Comparison of ENCODE assay signal across 9 cellular contexts in genomic region chr1:11320153-11320936, GRCh38. TPM values are rescaled to one million over a fixed set of nuclear protein-coding genes. Genes with fewer than 3 reads are reported as not detected.
A peak's percentile ranks its signal among the peaks of the same experiment; 100 is the strongest.
DNase-seq lines count a peak whose midpoint lies in the region; ATAC-seq, FAIRE-seq and TF ChIP-seq lines count a peak whose summit lies in the region.
"Had no signal": no experiment of that assay in that cellular context is flagged by ENCODE, and none has a peak within 500 bp of the region (broad histone marks: within the 10 kb centered on the region; RNA-seq: fewer than 3 reads in every experiment).

No MANE protein-coding gene starts in this region.

- H3K9me1 ChIP-seq in K562 (ENCODE audit: control insufficient read depth, insufficient read depth, low read length) = no peaks in the 10 kb centered on the region

- H2AFZ ChIP-seq in SU-DHL-6 (ENCODE audit: low read depth, low read length, severe bottlenecking) (no peak overlapping the region), K562 (ENCODE audit: low read depth, low read length) (no peak overlapping the region)

- DNase-seq in NCI-H510A treated with DMSO at 0.1 percent for 48 hours (lab: John Stamatoyannopoulos, UW) (peak; percentile 46), NCI-H510A (lab: John Stamatoyannopoulos, UW) (no peak), K562 (ENCODE audit: extremely low read depth in 1 of 4, low spot score in 3 of 4) (peak; percentile 47 to 64 (median 62)), nephron progenitor cell (peak; percentile 82), MG63 (no peak)

- CTCF ChIA-PET in K562 (lab: Yijun Ruan, JAX; ENCODE audit: low intra/inter-chr PET ratio) = interaction anchor here (0.7 kb wide), 1 partner anchor 324 kb away, joined by 3 read pairs; no protein-coding TSS in a partner anchor

- H3K36me3 Mint-ChIP-seq in nephron progenitor cell (ENCODE audit: low read depth) = no peaks in the 10 kb centered on the region

- ATAC-seq in K562 (peak; percentile 71), GM21737 (IDR thresholded peaks at IDR 0.05; ENCODE audit: unreplicated experiment) (no peak), HG03097 (IDR thresholded peaks at IDR 0.05; ENCODE audit: low FRiP score, unreplicated experiment) (no peak)

- TF ChIP-seq EP300 in K562 (IDR thresholded peaks at IDR 0.05; ENCODE audit: low read length) = no peak

- TF ChIP-seq POLR2A in K562 (conservative IDR thresholded peaks at IDR 0.05) = no peak

- H3K36me3 ChIP-seq in SU-DHL-6 (ENCODE audit: low read length) (no peaks in the 10 kb centered on the region), K562 (ENCODE audit: control insufficient read depth, insufficient read depth, low read length) (no peaks in the 10 kb centered on the region), MG63 (no peaks in the 10 kb centered on the region)

- POLR2A ChIA-PET in K562 (lab: Yijun Ruan, JAX) = no interaction called here

- no peak overlapping the region for H3K4me3 Mint-ChIP-seq in nephron progenitor cell

- WGBS in K562 (ENCODE audit: insufficient coverage, low coverage, missing lambda C conversion rate) = 5% methylated on average over 15 of the region's 15 CpGs

- no peaks in the 10 kb centered on the region for H3K27me3 ChIP-seq in SU-DHL-6 (ENCODE audit: low read length)
- H3K27me3 ChIP-seq in K562 (ENCODE audit: control insufficient read depth in 2 of 2, insufficient read depth in 2 of 2, low read length in 2 of 2) = peaks cover 38 to 63% of the 10 kb centered on the region in 2 experiments
- no peaks in the 10 kb centered on the region for H3K27me3 ChIP-seq in MG63

- H3K27ac ChIP-seq in SU-DHL-6 (ENCODE audit: low read depth, low read length) = no peak overlapping the region
- H3K27ac ChIP-seq in K562 (ENCODE audit: extremely low read depth, low read depth, low read length) = no peak overlapping the region
- H3K27ac ChIP-seq: C4-2B had no signal

- peak in 1 of 2 experiments; percentile 54; a peak in 2 of 4 replicates for TF ChIP-seq RAD21 in K562 (CRISPR knock-in tag; conservative IDR thresholded peaks at IDR 0.05 in 1 of 2, IDR thresholded peaks at IDR 0.05 in 1 of 2)

- in situ Hi-C loops in K562 (cut with MboI) = no loop called here

- H3K79me2 ChIP-seq in SU-DHL-6 (ENCODE audit: insufficient read depth, low read length) = no peaks in the 10 kb centered on the region
- H3K79me2 ChIP-seq in K562 (ENCODE audit: control insufficient read depth, insufficient read depth, low read length) = no peaks in the 10 kb centered on the region

- no peaks in the 10 kb centered on the region for H3F3A ChIP-seq in SU-DHL-6 (ENCODE audit: insufficient read depth)

- H3K9ac ChIP-seq in SU-DHL-6 (ENCODE audit: low read length) (no peak overlapping the region), K562 (ENCODE audit: insufficient read depth in 1 of 2, low read depth in 2 of 2, low read length in 2 of 2) (peak overlapping the region in 1 of 2 experiments; percentile 39; a peak in 2 of 4 replicates)

- no peak overlapping the region for H3K4me2 ChIP-seq in SU-DHL-6 (ENCODE audit: low read depth, low read length, poor library complexity, severe bottlenecking)
- no peak overlapping the region for H3K4me2 ChIP-seq in K562 (ENCODE audit: insufficient read depth, low read length)

- H3K4me1 ChIP-seq in K562 (replicated peaks in 1 of 2; ENCODE audit: control insufficient read depth in 2 of 2, insufficient read depth in 2 of 2, low read length in 2 of 2) = peaks cover 0 to 11% of the 10 kb centered on the region in 2 experiments; a peak in 2 of 5 replicates

- H3K4me3 ChIP-seq in SU-DHL-6 (ENCODE audit: insufficient read depth, low read length, poor library complexity, severe bottlenecking) (no peak overlapping the region), K562 (no peak overlapping the region), MG63 (no peak overlapping the region)

- no peak for FAIRE-seq in K562 (lab: Jason Lieb, UNC)

- no TSS peak for BruUV-seq in K562 (replicated peaks; lab: Mats Ljungman, UMichigan)

- H3K4me1 Mint-ChIP-seq in nephron progenitor cell = peaks cover 44% of the 10 kb centered on the region

- intact Hi-C loops in K562 (cut with micrococcal nuclease) = loop anchor here (1.0 to 5.0 kb wide), 2 partner anchors 42 to 322 kb away; no protein-coding TSS in a partner anchor

- peaks cover 13% of the 10 kb centered on the region for H3K27me3 Mint-ChIP-seq in nephron progenitor cell (ENCODE audit: low read depth, poor library complexity)

- H3K9me3 Mint-ChIP-seq in nephron progenitor cell = no peaks in the 10 kb centered on the region

- TF ChIP-seq CTCF in SU-DHL-6 (IDR thresholded peaks at IDR 0.05; ENCODE audit: insufficient read depth, low read length, poor library complexity, severe bottlenecking) (peak; percentile 94), K562 (IDR thresholded peaks at IDR 0.05 in 2 of 3, conservative IDR thresholded peaks at IDR 0.05 in 1 of 3; ENCODE audit: insufficient read depth in 2 of 3, low read depth in 1 of 3, low read length in 3 of 3) (peak; percentile 64 to 82 (median 64)), nephron progenitor cell (IDR thresholded peaks at IDR 0.05) (peak; percentile 83)

- no peak overlapping the region for H3K27ac Mint-ChIP-seq in nephron progenitor cell

- no peaks in the 10 kb centered on the region for H3K9me2 ChIP-seq in SU-DHL-6 (replicated peaks; ENCODE audit: insufficient read depth, low read length)

- no peaks in the 10 kb centered on the region for H3K9me3 ChIP-seq in SU-DHL-6 (ENCODE audit: insufficient read depth, low read length)
- no peaks in the 10 kb centered on the region for H3K9me3 ChIP-seq in K562 (replicated peaks; ENCODE audit: control insufficient read depth, insufficient read depth, low read depth, low read length)
- H3K9me3 ChIP-seq in MG63 = no peaks in the 10 kb centered on the region

- H4K20me1 ChIP-seq in SU-DHL-6 (ENCODE audit: low read depth, low read length) = no peaks in the 10 kb centered on the region
- H4K20me1 ChIP-seq in K562 (replicated peaks; ENCODE audit: control insufficient read depth, insufficient read depth, low read length) = peaks cover 5% of the 10 kb centered on the region; the same call in 1 of the 2 replicates

TF ChIP-seq in K562, 482 proteins besides CTCF, POLR2A, EP300 and RAD21 (continues in another document):
- TF ChIP-seq ZBTB7A (IDR thresholded peaks at IDR 0.05; ENCODE audit: borderline replicate concordance, control insufficient read depth, low read depth, low read length) (peak; percentile 90), EGR1 (conservative IDR thresholded peaks at IDR 0.05) (no peak)

RNA-seq across cellular contexts. Expression of gene UBIAD1, which starts 47.3 kb away (rescaled TPM):
- total RNA-seq in K562 (2011; cell fraction: chromatin; rRNA removed; ENCODE audit: low replicate concordance) = 33.9 and 77.3 TPM in 2 replicates
- total RNA-seq in K562 (2011; cell fraction: nucleolus; rRNA removed) = 66.1 and 66.7 TPM in 2 replicates
- total RNA-seq in K562 (2011; cell fraction: nucleoplasm; rRNA removed) = 56.1 and 65.5 TPM in 2 replicates
- 12.6 and 16.1 TPM in 2 replicates for total RNA-seq in K562 (2014; rRNA removed)
- 16.9 and 17.5 TPM in 2 replicates for total RNA-seq in K562 (2014; rRNA removed; fragmentation: Illumina TruSeq; extraction: Trizol)
- 21.1 and 22.3 TPM in 2 replicates for total RNA-seq in K562 (2015; rRNA removed; fragmentation: Illumina TruSeq; extraction: Trizol)
- 30.5 and 34.3 TPM in 2 replicates for total RNA-seq in K562 (2021)
- polyA plus RNA-seq in K562 (2011; rRNA removed) = 22.7 and 23.8 TPM in 2 replicates
- polyA plus RNA-seq in K562 (2011; cell fraction: cytosol; rRNA removed) = 32.6 and 43.7 TPM in 2 replicates
- 13.0 and 14.5 TPM in 2 replicates for polyA plus RNA-seq in K562 (2011; cell fraction: nucleus; rRNA removed)
- polyA plus RNA-seq in K562 (2012) = 17.8 and 18.4 TPM in 2 replicates
- 31.3 and 34.6 TPM in 2 replicates for polyA plus RNA-seq in K562 (2014; fragmentation: Illumina TruSeq; extraction: Trizol)
- polyA plus RNA-seq in K562 (2014; fragmentation: Nextera tagmentation; extraction: Ambion mirVana) = 1 to 10 TPM; 6.2 to 7.2 TPM
- 23.8 and 25.0 TPM in 2 replicates for polyA plus RNA-seq in K562 (2014; rRNA removed)
- polyA minus RNA-seq in K562 (2011; rRNA and poly(A)+ RNA removed) = 33.0 and 43.8 TPM in 2 replicates
- 21.5 and 26.2 TPM in 2 replicates for polyA minus RNA-seq in K562 (2011; cell fraction: cytosol; rRNA and poly(A)+ RNA removed)
- 17.5 and 25.4 TPM in 2 replicates for polyA minus RNA-seq in K562 (2011; cell fraction: nucleus; rRNA and poly(A)+ RNA removed)
- 6.3 and 9.0 TPM in 2 replicates for total RNA-seq in MG63 (2014; rRNA removed; shearing (Covaris generic); ENCODE audit: low replicate concordance)

RNA-seq across cellular contexts. Expression of gene MTOR, which starts 58.0 kb away (rescaled TPM):
- 234 and 244 TPM in 2 replicates for total RNA-seq in K562 (2011; cell fraction: chromatin; rRNA removed; ENCODE audit: low replicate concordance)
- total RNA-seq in K562 (2011; cell fraction: nucleolus; rRNA removed) = 128 and 134 TPM in 2 replicates
- 155 and 169 TPM in 2 replicates for total RNA-seq in K562 (2011; cell fraction: nucleoplasm; rRNA removed)
- total RNA-seq in K562 (2014; rRNA removed) (49.0 and 53.6 TPM in 2 replicates), K562 (2014; rRNA removed; fragmentation: Illumina TruSeq; extraction: Trizol) (53.3 and 59.5 TPM in 2 replicates), K562 (2015; rRNA removed; fragmentation: Illumina TruSeq; extraction: Trizol) (55.6 and 57.7 TPM in 2 replicates), K562 (2021) (67.1 and 71.4 TPM in 2 replicates)
- polyA plus RNA-seq in K562 (2011; rRNA removed) (51.9 and 54.7 TPM in 2 replicates), K562 (2014; fragmentation: Illumina TruSeq; extraction: Trizol) (58.6 and 65.0 TPM in 2 replicates), K562 (2014; fragmentation: Nextera tagmentation; extraction: Ambion mirVana) (10 to 100 TPM; 11.4 to 16.3 TPM), K562 (2014; rRNA removed) (52.2 and 52.9 TPM in 2 replicates)
- polyA plus RNA-seq in K562 (2011; cell fraction: cytosol; rRNA removed) = 37.2 and 38.9 TPM in 2 replicates
- 127 and 175 TPM in 2 replicates for polyA plus RNA-seq in K562 (2011; cell fraction: nucleus; rRNA removed)
- polyA plus RNA-seq in K562 (2012) = 43.9 and 49.7 TPM in 2 replicates
- 120 TPM in 2 replicates for polyA minus RNA-seq in K562 (2011; rRNA and poly(A)+ RNA removed)
- polyA minus RNA-seq in K562 (2011; cell fraction: cytosol; rRNA and poly(A)+ RNA removed) = 47.9 and 55.8 TPM in 2 replicates
- 59.9 and 83.1 TPM in 2 replicates for polyA minus RNA-seq in K562 (2011; cell fraction: nucleus; rRNA and poly(A)+ RNA removed)
- total RNA-seq in MG63 (2014; rRNA removed; shearing (Covaris generic); ENCODE audit: low replicate concordance) = 12.2 and 14.3 TPM in 2 replicates

Comparison
In these comparisons a context has a peak if more than half of its experiments do, and no peak if none do; other contexts are left out.
1. DNase-seq: peak in NCI-H510A treated with DMSO at 0.1 percent for 48 hours (single experiment), K562 (4 of 4) and nephron progenitor cell (single experiment); none in NCI-H510A (single experiment) and MG63 (single experiment).
2. Peak in every context shown above with its lines, with median percentiles within 50 percentile points of each other: CTCF ChIP-seq.